16 cellular contexts compared by ENCODE assay signal in the genomic region with DNA sequence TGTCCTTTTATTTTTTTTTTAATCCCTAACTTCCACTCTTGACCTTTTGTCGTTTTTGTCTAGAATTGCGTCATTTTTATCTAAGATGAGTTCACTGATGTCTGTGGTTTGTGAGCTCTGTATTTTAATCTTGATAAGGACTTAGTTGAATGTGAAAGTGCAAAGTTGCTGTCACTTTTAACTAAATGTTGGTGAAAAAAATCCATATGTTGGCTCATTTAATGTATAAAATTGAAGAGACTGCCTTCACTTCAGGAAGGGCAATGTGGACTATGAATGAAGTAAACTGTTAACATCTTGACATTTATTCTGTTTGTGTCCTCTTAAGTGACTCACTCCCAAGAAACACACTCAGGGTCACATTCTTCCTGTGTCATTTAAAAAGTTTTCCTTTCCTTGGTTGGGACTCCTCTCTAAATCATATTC.
A peak's percentile ranks its signal among the peaks of the same experiment; 100 is the strongest.
DNase-seq lines count a peak whose midpoint lies in the region; ATAC-seq, FAIRE-seq and TF ChIP-seq lines count a peak whose summit lies in the region.
"Had no signal": no experiment of that assay in that cellular context is flagged by ENCODE, and none has a peak within 500 bp of the region (broad histone marks: within the 10 kb centered on the region; RNA-seq: fewer than 3 reads in every experiment).

No MANE protein-coding gene starts in this region.

- H2AFZ ChIP-seq in endothelial cell of umbilical vein (ENCODE audit: low read depth, low read length) (no peak overlapping the region), osteoblast (ENCODE audit: low read length) (no peak overlapping the region)

- H3K9me3 ChIP-seq in endothelial cell of umbilical vein (replicated peaks; ENCODE audit: control insufficient read depth, insufficient read depth, low read length) (no peaks in the 10 kb centered on the region), osteoblast (ENCODE audit: low read depth, low read length) (no peaks in the 10 kb centered on the region), body of pancreas (no peaks in the 10 kb centered on the region)
- H3K9me3 ChIP-seq: spleen, tibial nerve had no signal

- ATAC-seq in body of pancreas (no peak), GM19324 (IDR thresholded peaks at IDR 0.05; ENCODE audit: low FRiP score, unreplicated experiment) (no peak), HG02571 (IDR thresholded peaks at IDR 0.05; ENCODE audit: unreplicated experiment) (no peak)
- ATAC-seq: natural killer cell treated with Interleukin-12 subunit alpha and Interleukin-12 subunit beta and Interleukin-15 and Interleukin-18, amount 100 ng/mL, for 72 hours had no signal

- peaks cover 25% of the 10 kb centered on the region for H3K4me1 ChIP-seq in endothelial cell of umbilical vein (ENCODE audit: control insufficient read depth, extremely low read depth, insufficient read depth, low read length)
- peaks cover 47% of the 10 kb centered on the region for H3K4me1 ChIP-seq in osteoblast (ENCODE audit: insufficient read depth, low read length)
- H3K4me1 ChIP-seq in body of pancreas = peaks cover 12% of the 10 kb centered on the region

- no peaks in the 10 kb centered on the region for H4K20me1 ChIP-seq in endothelial cell of umbilical vein (replicated peaks; ENCODE audit: control insufficient read depth, extremely low read depth, insufficient read depth, low read length)
- no peaks in the 10 kb centered on the region for H4K20me1 ChIP-seq in osteoblast (ENCODE audit: insufficient read depth, low read length)

- TF ChIP-seq POLR2A in endothelial cell of umbilical vein (IDR thresholded peaks at IDR 0.05; ENCODE audit: low read depth, low read length) = no peak
- no peak for TF ChIP-seq POLR2A in body of pancreas (IDR thresholded peaks at IDR 0.05)

- TF ChIP-seq CTCF in endothelial cell of umbilical vein (IDR thresholded peaks at IDR 0.05; ENCODE audit: extremely low read depth in 1 of 2, insufficient read depth in 1 of 2, low read depth in 1 of 2, low read length in 2 of 2) (no peak), osteoblast (IDR thresholded peaks at IDR 0.05; ENCODE audit: extremely low read depth, low read depth, low read length) (no peak), body of pancreas (IDR thresholded peaks at IDR 0.05) (no peak)

- 53 to 55% methylated on average over 2 of the region's 2 CpGs for WGBS in body of pancreas, 2 donors

- H3K27ac ChIP-seq in endothelial cell of umbilical vein (ENCODE audit: insufficient read depth, low read depth, low read length) = peak overlapping the region; percentile 60
- peak overlapping the region; percentile 78 for H3K27ac ChIP-seq in osteoblast (ENCODE audit: low read depth, low read length)
- no peak overlapping the region for H3K27ac ChIP-seq in body of pancreas
- H3K27ac ChIP-seq in caudate nucleus (ENCODE audit: low read depth, low read length) = no peak overlapping the region

- H3K27me3 ChIP-seq in endothelial cell of umbilical vein (ENCODE audit: control insufficient read depth in 2 of 2, insufficient read depth in 2 of 2, low read length in 2 of 2) (no peaks in the 10 kb centered on the region), osteoblast (ENCODE audit: insufficient read depth, low read length) (no peaks in the 10 kb centered on the region), body of pancreas (no peaks in the 10 kb centered on the region)
- H3K27me3 ChIP-seq: spleen, tibial nerve had no signal

- peak overlapping the region; percentile 21 for H3K9ac ChIP-seq in endothelial cell of umbilical vein (replicated peaks; ENCODE audit: extremely low read depth, insufficient read depth, low read length)

- H3K36me3 ChIP-seq in endothelial cell of umbilical vein (ENCODE audit: control insufficient read depth in 2 of 2, extremely low read depth in 1 of 2, insufficient read depth in 2 of 2, low read length in 2 of 2) (peaks cover 2 to 3% of the 10 kb centered on the region in 2 experiments), osteoblast (ENCODE audit: insufficient read depth, low read length) (peaks cover 19% of the 10 kb centered on the region), body of pancreas (replicated peaks in 1 of 2; ENCODE audit: insufficient read depth in 1 of 2, low read depth in 2 of 2) (no peaks in the 10 kb centered on the region)
- H3K36me3 ChIP-seq: spleen, tibial nerve had no signal

- POLR2A ChIA-PET in endothelial cell of umbilical vein (lab: Charles Lee) = no interaction called here

- FAIRE-seq in RCC 7860 (lab: Jason Lieb, UNC) = peak; percentile 78
- FAIRE-seq in endothelial cell of umbilical vein (lab: Jason Lieb, UNC) = no peak
- FAIRE-seq: kidney had no signal

- H3K4me2 ChIP-seq in endothelial cell of umbilical vein (ENCODE audit: insufficient read depth, low read length) = peak overlapping the region; percentile 45
- H3K4me2 ChIP-seq in osteoblast (ENCODE audit: insufficient read depth, low read length) = peak overlapping the region; percentile 21

- dilution Hi-C loops in endothelial cell of umbilical vein (cut with MboI; ENCODE audit: extremely low pct_ligation_motif_present, low sequenced_read_pairs) = no loop called here

- no peaks in the 10 kb centered on the region for H3K9me1 ChIP-seq in endothelial cell of umbilical vein (replicated peaks; ENCODE audit: control insufficient read depth, extremely low read depth, insufficient read depth, low read length)

- CTCF ChIA-PET in endothelial cell of umbilical vein (lab: Charles Lee) = interaction anchor here (1.0 kb wide), 2 partner anchors 134 to 222 kb away, joined by 3 read pairs; no protein-coding TSS in a partner anchor

- intact Hi-C loops in endothelial cell of umbilical vein (cut with micrococcal nuclease) = no loop called here
- intact Hi-C loops in body of pancreas (cut with DNase I) = no loop called here

- H3K4me3 ChIP-seq in endothelial cell of umbilical vein (replicated peaks in 1 of 3; ENCODE audit: insufficient read depth in 1 of 3, low read depth in 1 of 3, low read length in 3 of 3) = no peak overlapping the region
- H3K4me3 ChIP-seq in osteoblast (ENCODE audit: insufficient read depth, low read length) = no peak overlapping the region
- H3K4me3 ChIP-seq in body of pancreas = no peak overlapping the region
- H3K4me3 ChIP-seq: spleen, tibial nerve had no signal

- BruUV-seq in endothelial cell of umbilical vein (replicated peaks; lab: Mats Ljungman, UMichigan) = no TSS peak

- H3K79me2 ChIP-seq in endothelial cell of umbilical vein (ENCODE audit: control insufficient read depth, insufficient read depth, low read length) (no peaks in the 10 kb centered on the region), osteoblast (ENCODE audit: insufficient read depth, low read length) (no peaks in the 10 kb centered on the region)

- DNase-seq in HT1080 (ENCODE audit: low read depth) = peak; percentile 38
- DNase-seq in RCC 7860 (ENCODE audit: low spot score) = peak; percentile 73
- peak; percentile 41 for DNase-seq in endothelial cell of umbilical vein (ENCODE audit: low read depth, low spot score)
- DNase-seq in osteoblast (ENCODE audit: insufficient read length, low spot score, missing footprints) = peak; percentile 14
- DNase-seq in body of pancreas = no peak
- no peak for DNase-seq in caudate nucleus (lab: John Stamatoyannopoulos, UW)
- DNase-seq: activated naive CD4-positive, alpha-beta T cell treated with anti-CD3 and anti-CD28 coated beads for 36 hours; CD4-positive, CD25-positive, alpha-beta regulatory T cell; kidney; NCI-H345; RPMI8226; spleen had no signal

TF ChIP-seq in endothelial cell of umbilical vein, 7 proteins besides CTCF, POLR2A, EP300 and RAD21:
- no peak for TF ChIP-seq MYC (IDR thresholded peaks at IDR 0.05; ENCODE audit: low read depth, low read length)
- TF ChIP-seq, protein P1, sequence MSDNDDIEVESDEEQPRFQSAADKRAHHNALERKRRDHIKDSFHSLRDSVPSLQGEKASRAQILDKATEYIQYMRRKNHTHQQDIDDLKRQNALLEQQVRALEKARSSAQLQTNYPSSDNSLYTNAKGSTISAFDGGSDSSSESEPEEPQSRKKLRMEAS (IDR thresholded peaks at IDR 0.05; ENCODE audit: insufficient read depth, insufficient read length) = no peak
- peak; percentile 23 for TF ChIP-seq FOS (IDR thresholded peaks at IDR 0.05; ENCODE audit: borderline replicate concordance, insufficient read depth, low read length)
- no peak for TF ChIP-seq EZH2 (IDR thresholded peaks at IDR 0.05; ENCODE audit: borderline replicate concordance, low read depth, low read length, severe bottlenecking)
- TF ChIP-seq GATA2 (IDR thresholded peaks at IDR 0.05; ENCODE audit: insufficient read depth, insufficient read length, low read depth, low read length) = peak; percentile 22
- TF ChIP-seq POLR2AphosphoS5 (IDR thresholded peaks at IDR 0.05; ENCODE audit: insufficient read depth, low read depth, low read length) = no peak
- TF ChIP-seq JUN (IDR thresholded peaks at IDR 0.05; ENCODE audit: borderline replicate concordance, insufficient read depth, insufficient read length, low read depth) = peak; percentile 13

Comparison
In these comparisons a context has a peak if more than half of its experiments do, and no peak if none do; other contexts are left out.
1. DNase-seq: peak in HT1080 (single experiment), RCC 7860 (single experiment), endothelial cell of umbilical vein (single experiment) and osteoblast (single experiment); none in body of pancreas (0 of 4) and caudate nucleus (0 of 61).
2. H3K27ac ChIP-seq: peak in endothelial cell of umbilical vein (single experiment) and osteoblast (single experiment); none in body of pancreas (0 of 4) and caudate nucleus (single experiment).